ENCODE assay signal across 8 cellular contexts in genomic region chr1:167722870-167723251, GRCh38. TPM values are rescaled to one million over a fixed set of nuclear protein-coding genes. Genes with fewer than 3 reads are reported as not detected.
DNase-seq lines count a peak whose midpoint lies in the region; ATAC-seq and TF ChIP-seq lines count a peak whose summit lies in the region.

No MANE protein-coding gene starts in this region.

- H3K4me1 Mint-ChIP-seq in dendritic cell treated with granulocyte-macrophage colony-stimulating factor and Interleukin-4, amounts not matched to agents 40 ng/mL and 50 ng/mL, for 4 days (ENCODE audit: low read depth), result peaks cover 58% of the 10 kb centered on the region
- peaks cover 14 to 33% of the 10 kb centered on the region in 2 donors for H3K4me1 Mint-ChIP-seq in natural killer cell treated with Interleukin-12 subunit alpha and Interleukin-12 subunit beta and Interleukin-15 and Interleukin-18, amount 100 ng/mL, for 72 hours (ENCODE audit: low read depth in 2 of 2)

- no peaks in the 10 kb centered on the region for H3K9me3 ChIP-seq in BLaER1

- H3K36me3 ChIP-seq in BLaER1 (peaks cover 11% of the 10 kb centered on the region; the same call in 1 of the 2 replicates), KMS-11 (ENCODE audit: insufficient read depth) (no peaks in the 10 kb centered on the region)

- peaks cover 52% of the 10 kb centered on the region for H4K20me1 ChIP-seq in BLaER1
- no peaks in the 10 kb centered on the region for H4K20me1 ChIP-seq in KMS-11 (ENCODE audit: insufficient read depth)

- no peaks in the 10 kb centered on the region for H3K27me3 ChIP-seq in BLaER1
- no peaks in the 10 kb centered on the region for H3K27me3 ChIP-seq in KMS-11 (ENCODE audit: insufficient read depth, low read depth)

- H2AFZ ChIP-seq in KMS-11 (ENCODE audit: low read depth), result peak overlapping the region; percentile 85

- peaks cover 57% of the 10 kb centered on the region for H3K4me1 ChIP-seq in BLaER1
- peaks cover 39% of the 10 kb centered on the region for H3K4me1 ChIP-seq in KMS-11 (ENCODE audit: low read depth, poor library complexity, severe bottlenecking)

- H3K27ac ChIP-seq in BLaER1 (peak overlapping the region; percentile 86), KMS-11 (no peak overlapping the region; the same call in 1 of the 2 replicates)

- TF ChIP-seq CTCF in KMS-11 (conservative IDR thresholded peaks at IDR 0.05; ENCODE audit: low read depth, low read length), result no peak

- intact Hi-C loops in dendritic cell treated with granulocyte-macrophage colony-stimulating factor and Interleukin-4, amounts not matched to agents 40 ng/mL and 50 ng/mL, for 4 days (cut with micrococcal nuclease), result loop anchor here (1.0 kb wide), 1 partner anchor 80 kb away; no protein-coding TSS in a partner anchor

- no peak for ATAC-seq in natural killer cell treated with Interleukin-12 subunit alpha and Interleukin-12 subunit beta and Interleukin-15 and Interleukin-18, amount 100 ng/mL, for 72 hours
- ATAC-seq in GM21737 (IDR thresholded peaks at IDR 0.05; ENCODE audit: unreplicated experiment), result no peak

- H3K36me3 Mint-ChIP-seq in dendritic cell treated with granulocyte-macrophage colony-stimulating factor and Interleukin-4, amounts not matched to agents 40 ng/mL and 50 ng/mL, for 4 days (ENCODE audit: low read depth), result peaks cover 10% of the 10 kb centered on the region
- H3K36me3 Mint-ChIP-seq in natural killer cell treated with Interleukin-12 subunit alpha and Interleukin-12 subunit beta and Interleukin-15 and Interleukin-18, amount 100 ng/mL, for 72 hours, result no peaks in the 10 kb centered on the region

- peak overlapping the region; percentile 84 for H3K4me3 Mint-ChIP-seq in dendritic cell treated with granulocyte-macrophage colony-stimulating factor and Interleukin-4, amounts not matched to agents 40 ng/mL and 50 ng/mL, for 4 days
- H3K4me3 Mint-ChIP-seq in natural killer cell treated with Interleukin-12 subunit alpha and Interleukin-12 subunit beta and Interleukin-15 and Interleukin-18, amount 100 ng/mL, for 72 hours, result peak overlapping the region; percentile 72

- H3K9ac ChIP-seq in BLaER1, result peak overlapping the region; percentile 89
- H3K9ac ChIP-seq in KMS-11, result peak overlapping the region; percentile 63

- H3K4me2 ChIP-seq in BLaER1 (peak overlapping the region; percentile 88), KMS-11 (peak overlapping the region; percentile 76)

- H3K4me3 ChIP-seq in BLaER1, result peak overlapping the region; percentile 98
- peak overlapping the region; percentile 96 for H3K4me3 ChIP-seq in KMS-11 (IDR thresholded peaks at IDR 0.05; ENCODE audit: insufficient read depth, low read depth, low read length)

- peaks cover 43% of the 10 kb centered on the region; the same call in 1 of the 2 replicates for H3K79me2 ChIP-seq in KMS-11 (ENCODE audit: insufficient read depth, low read depth)

- no peak for DNase-seq in natural killer cell treated with Interleukin-12 subunit alpha and Interleukin-12 subunit beta and Interleukin-15 and Interleukin-18, amount 100 ng/mL, for 72 hours (ENCODE audit: low spot score)
- DNase-seq in ecto neural progenitor cell (ENCODE audit: low spot score) (no peak), medulla oblongata (ENCODE audit: extremely low spot score) (no peak)
- DNase-seq in stimulated activated CD4-positive, alpha-beta T cell treated with anti-CD3 and anti-CD28 coated beads, Interleukin-4, amount 100 ng/mL, for 1 hour, result no peak

- peaks cover 5% of the 10 kb centered on the region for H3K27me3 Mint-ChIP-seq in dendritic cell treated with granulocyte-macrophage colony-stimulating factor and Interleukin-4, amounts not matched to agents 40 ng/mL and 50 ng/mL, for 4 days
- peaks cover 10 to 13% of the 10 kb centered on the region in 2 donors for H3K27me3 Mint-ChIP-seq in natural killer cell treated with Interleukin-12 subunit alpha and Interleukin-12 subunit beta and Interleukin-15 and Interleukin-18, amount 100 ng/mL, for 72 hours

- peak overlapping the region; percentile 93 for H3K27ac Mint-ChIP-seq in dendritic cell treated with granulocyte-macrophage colony-stimulating factor and Interleukin-4, amounts not matched to agents 40 ng/mL and 50 ng/mL, for 4 days
- no peak overlapping the region for H3K27ac Mint-ChIP-seq in natural killer cell treated with Interleukin-12 subunit alpha and Interleukin-12 subunit beta and Interleukin-15 and Interleukin-18, amount 100 ng/mL, for 72 hours

- H3K9me3 Mint-ChIP-seq in dendritic cell treated with granulocyte-macrophage colony-stimulating factor and Interleukin-4, amounts not matched to agents 40 ng/mL and 50 ng/mL, for 4 days, result no peaks in the 10 kb centered on the region
- no peaks in the 10 kb centered on the region for H3K9me3 Mint-ChIP-seq in natural killer cell treated with Interleukin-12 subunit alpha and Interleukin-12 subunit beta and Interleukin-15 and Interleukin-18, amount 100 ng/mL, for 72 hours

RNA-seq across cellular contexts. Expression of gene MPZL1, which starts 1.1 kb away (rescaled TPM):
- 10 to 100 TPM; 15.3 to 25.6 TPM for total RNA-seq in natural killer cell treated with Interleukin-12 subunit alpha and Interleukin-12 subunit beta and Interleukin-15 and Interleukin-18, amount 100 ng/mL, for 72 hours
